ENCODE assay signal across 1 cellular context in genomic region chr7:72781161-72781560, GRCh38.
TF ChIP-seq lines count a peak whose summit lies in the region.

No MANE protein-coding gene starts in this region.

TF ChIP-seq in H1, 55 proteins besides CTCF, POLR2A, EP300 and RAD21 (continued from another document):
- no peak for TF ChIP-seq NRF1 (IDR thresholded peaks at IDR 0.05; ENCODE audit: low read depth, low read length)
- no peak for TF ChIP-seq GTF2F1 (IDR thresholded peaks at IDR 0.05; ENCODE audit: borderline replicate concordance, low read depth, low read length)
- TF ChIP-seq POU5F1 (IDR thresholded peaks at IDR 0.05; ENCODE audit: low read depth, low read length), result no peak
TF ChIP-seq in H1: peak in this region for 0.
